8 cellular contexts compared by ENCODE assay signal in the genomic region with DNA sequence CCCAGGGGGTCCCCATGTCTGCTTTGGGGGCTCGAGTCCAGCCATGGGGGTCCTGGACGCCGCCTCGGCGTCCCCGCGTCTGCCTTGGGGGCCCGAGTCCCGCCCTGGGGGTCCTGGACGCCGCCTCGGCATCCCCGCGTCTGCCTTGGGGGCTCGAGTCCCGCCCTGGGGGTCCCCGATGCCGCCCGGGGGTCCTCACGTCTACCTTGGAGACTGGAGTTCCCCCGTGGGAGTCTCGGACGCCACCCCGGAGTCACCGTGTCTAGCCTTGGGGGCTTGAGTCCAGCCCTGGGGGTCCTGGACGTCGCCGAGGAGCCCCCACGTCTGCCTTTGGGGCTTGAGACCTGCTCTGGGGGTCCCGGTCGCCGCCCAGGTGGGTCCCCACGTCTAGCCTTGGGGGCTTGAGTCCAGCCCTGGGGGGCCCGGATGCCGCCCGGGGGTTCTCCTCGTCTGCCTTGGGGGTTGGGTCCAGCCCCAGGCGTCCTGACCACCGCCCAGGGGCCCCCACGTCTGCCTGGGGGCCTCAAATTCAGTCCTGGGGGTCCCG. TPM values are rescaled to one million over a fixed set of nuclear protein-coding genes. Genes with fewer than 3 reads are reported as not detected.
DNase-seq lines count a peak whose midpoint lies in the region; ATAC-seq, FAIRE-seq and TF ChIP-seq lines count a peak whose summit lies in the region.

No MANE protein-coding gene starts in this region.

- H3K4me2 ChIP-seq in fibroblast of lung (ENCODE audit: extremely low read depth, insufficient read depth, low read length), result peak overlapping the region; percentile 92

- peak overlapping the region; percentile 72 to 89 (median 83) for H3K4me3 Mint-ChIP-seq in CD4-positive, alpha-beta memory T cell
- H3K4me3 Mint-ChIP-seq in T-cell (peak overlapping the region in 2 of 3 donors; percentile 80 to 87), osteocyte (ENCODE audit: unreplicated experiment) (peak overlapping the region; percentile 83)

- peaks cover 2% of the 10 kb centered on the region for H3K79me2 ChIP-seq in fibroblast of lung (ENCODE audit: control insufficient read depth, insufficient read depth, low read length)

- H3K36me3 ChIP-seq in CD4-positive, alpha-beta memory T cell (ENCODE audit: insufficient read depth, low read length), result peaks cover 9% of the 10 kb centered on the region
- peaks cover 9% of the 10 kb centered on the region for H3K36me3 ChIP-seq in fibroblast of lung (ENCODE audit: control insufficient read depth, insufficient read depth, low read length)

- peak overlapping the region in 4 of 7 donors; percentile 79 to 95 (median 86) for H3K27ac Mint-ChIP-seq in CD4-positive, alpha-beta memory T cell
- H3K27ac Mint-ChIP-seq in T-cell (no peak overlapping the region), osteocyte (ENCODE audit: unreplicated experiment) (peak overlapping the region; percentile 75)

- POLR2A ChIA-PET in CD4-positive, alpha-beta memory T cell (lab: Charles Lee; ENCODE audit: partially characterized antibody), result no interaction called here
- POLR2A ChIA-PET in T-cell (lab: Charles Lee), result no interaction called here

- no peak for TF ChIP-seq CTCF in fibroblast of lung (conservative IDR thresholded peaks at IDR 0.05 in 1 of 2, IDR thresholded peaks at IDR 0.05 in 1 of 2; ENCODE audit: low read depth in 1 of 2, low read length in 2 of 2)
- no peak for TF ChIP-seq CTCF in osteocyte (IDR thresholded peaks at IDR 0.05)

- peak overlapping the region; percentile 94 for H3K9ac ChIP-seq in fibroblast of lung (ENCODE audit: insufficient read depth, low read length)

- ATAC-seq in T-cell (replicated peaks in 1 of 4) (no peak), GM18519 (IDR thresholded peaks at IDR 0.05; ENCODE audit: low FRiP score, unreplicated experiment) (no peak)

- H3K27ac ChIP-seq in CD4-positive, alpha-beta memory T cell (ENCODE audit: low read depth, low read length), result peak overlapping the region; percentile 85
- peak overlapping the region; percentile 89 for H3K27ac ChIP-seq in fibroblast of lung (ENCODE audit: insufficient read depth, low read length)

- peak overlapping the region; percentile 42 to 76 for H3K4me3 ChIP-seq in CD4-positive, alpha-beta memory T cell (ENCODE audit: low read length in 2 of 2)
- H3K4me3 ChIP-seq in fibroblast of lung (replicated peaks in 1 of 4; ENCODE audit: control extremely low read depth in 1 of 4, insufficient read depth in 1 of 4, low read depth in 3 of 4, low read length in 4 of 4), result peak overlapping the region; percentile 71 to 97 (median 88)

- H3K27me3 Mint-ChIP-seq in CD4-positive, alpha-beta memory T cell, result peaks cover 2 to 4% of the 10 kb centered on the region in 2 donors
- H3K27me3 Mint-ChIP-seq in T-cell, result no peaks in the 10 kb centered on the region
- H3K27me3 Mint-ChIP-seq in osteocyte (ENCODE audit: unreplicated experiment), result no peaks in the 10 kb centered on the region

- H2AFZ ChIP-seq in fibroblast of lung (ENCODE audit: low read length), result no peak overlapping the region

- DNase-seq in CD4-positive, alpha-beta memory T cell, result no peak
- peak in 1 of 34 experiments; percentile 35 for DNase-seq in T-cell
- DNase-seq in fibroblast of lung (ENCODE audit: low read depth in 2 of 2), result no peak
- no peak for DNase-seq in osteocyte (ENCODE audit: extremely low spot score, unreplicated experiment)
- no peak for DNase-seq in DMS153 treated with DMSO at 0.1 percent for 48 hours (lab: John Stamatoyannopoulos, UW; ENCODE audit: unreplicated experiment)
- no peak for DNase-seq in KG1 (lab: John Stamatoyannopoulos, UW)
- no peak for DNase-seq in H54 (ENCODE audit: insufficient read length, low spot score)

- TF ChIP-seq POLR2A in H54 (IDR thresholded peaks at IDR 0.05; ENCODE audit: low read depth, low read length), result no peak

- intact Hi-C loops in CD4-positive, alpha-beta memory T cell (cut with micrococcal nuclease), result loop anchor here (2.0 to 5.0 kb wide), 2 partner anchors 37 to 888 kb away; no protein-coding TSS in a partner anchor

- no peak for FAIRE-seq in H54 (lab: Jason Lieb, UNC)

- peaks cover 45% of the 10 kb centered on the region for H3K4me1 ChIP-seq in CD4-positive, alpha-beta memory T cell (ENCODE audit: insufficient read depth, low read length)
- no peaks in the 10 kb centered on the region for H3K4me1 ChIP-seq in fibroblast of lung (ENCODE audit: control insufficient read depth, extremely low read depth, insufficient read depth, low read length)

- H3K27me3 ChIP-seq in CD4-positive, alpha-beta memory T cell (ENCODE audit: insufficient read depth, low read length), result no peaks in the 10 kb centered on the region
- no peaks in the 10 kb centered on the region for H3K27me3 ChIP-seq in fibroblast of lung (ENCODE audit: control insufficient read depth, insufficient read depth, low read length)

- H3K9me3 ChIP-seq in CD4-positive, alpha-beta memory T cell (ENCODE audit: control insufficient read depth in 1 of 2, low read length in 2 of 2), result no peaks in the 10 kb centered on the region
- no peaks in the 10 kb centered on the region for H3K9me3 ChIP-seq in fibroblast of lung (ENCODE audit: control insufficient read depth, insufficient read depth, low read depth, low read length)

- peaks cover 0 to 17% of the 10 kb centered on the region in 2 donors for H3K36me3 Mint-ChIP-seq in CD4-positive, alpha-beta memory T cell
- H3K36me3 Mint-ChIP-seq in T-cell, result peaks cover 3% of the 10 kb centered on the region
- H3K36me3 Mint-ChIP-seq in osteocyte (ENCODE audit: unreplicated experiment), result no peaks in the 10 kb centered on the region

- CTCF ChIA-PET in CD4-positive, alpha-beta memory T cell (lab: Charles Lee; ENCODE audit: partially characterized antibody), result no interaction called here
- CTCF ChIA-PET in T-cell (lab: Charles Lee), result no interaction called here

- H3K9me3 Mint-ChIP-seq in CD4-positive, alpha-beta memory T cell, result peaks cover 0 to 11% (median 0%) of the 10 kb centered on the region in 8 donors
- H3K9me3 Mint-ChIP-seq in T-cell, result no peaks in the 10 kb centered on the region
- H3K9me3 Mint-ChIP-seq in osteocyte (ENCODE audit: unreplicated experiment), result no peaks in the 10 kb centered on the region

- H3K4me1 Mint-ChIP-seq in CD4-positive, alpha-beta memory T cell, result peaks cover 20 to 40% (median 28%) of the 10 kb centered on the region in 4 donors
- peaks cover 23 to 37% (median 32%) of the 10 kb centered on the region in 3 donors for H3K4me1 Mint-ChIP-seq in T-cell
- peaks cover 19% of the 10 kb centered on the region for H3K4me1 Mint-ChIP-seq in osteocyte (ENCODE audit: unreplicated experiment)

- no peaks in the 10 kb centered on the region for H4K20me1 ChIP-seq in fibroblast of lung (ENCODE audit: control insufficient read depth, extremely low read depth, insufficient read depth, low read length)

RNA-seq across cellular contexts. Expression of gene GTPBP6, which starts 1.1 kb away (rescaled TPM):
- 10 to 100 TPM; 77.1 to 79.3 TPM for total RNA-seq in CD4-positive, alpha-beta memory T cell
- 10 to 100 TPM; 34.8 to 49.4 TPM for polyA plus RNA-seq in CD4-positive, alpha-beta memory T cell
- 100 to 1,000 TPM in 3 of 5 donors, 10 to 100 TPM in 2; 58.8 to 112 (median 111) TPM for total RNA-seq in T-cell
- 36.2 and 46.1 TPM in 2 replicates for total RNA-seq in fibroblast of lung
- polyA plus RNA-seq in fibroblast of lung, result 15.4 and 24.0 TPM in 2 replicates
- 29.3 and 55.1 TPM in 2 replicates for polyA plus RNA-seq in fibroblast of lung (2012)
- 12.4 and 21.8 TPM in 2 replicates for polyA minus RNA-seq in fibroblast of lung (ENCODE audit: low replicate concordance)
- 47.5 and 49.9 TPM in 2 replicates for total RNA-seq in osteocyte

RNA-seq across cellular contexts. Expression of gene PLCXD1, which starts 38.5 kb away (rescaled TPM):
- total RNA-seq in CD4-positive, alpha-beta memory T cell, result 10 to 100 TPM; 28.3 to 28.7 TPM
- 1 to 10 TPM; 3.1 to 8.4 TPM for polyA plus RNA-seq in CD4-positive, alpha-beta memory T cell
- total RNA-seq in T-cell (10 to 100 TPM; 18.6 to 27.4 (median 22.4) TPM), fibroblast of lung (5.6 and 10.9 TPM in 2 replicates), osteocyte (10.9 and 12.1 TPM in 2 replicates)
- polyA plus RNA-seq in fibroblast of lung, result 4.3 and 5.4 TPM in 2 replicates
- 5.7 and 9.9 TPM in 2 replicates for polyA plus RNA-seq in fibroblast of lung (2012)
- 13.3 and 28.1 TPM in 2 replicates for polyA minus RNA-seq in fibroblast of lung (ENCODE audit: low replicate concordance)

Comparison
In these comparisons a context has a peak if more than half of its experiments do, and no peak if none do; other contexts are left out.
1. H3K27ac Mint-ChIP-seq: peak in CD4-positive, alpha-beta memory T cell (4 of 7) and osteocyte (single experiment); none in T-cell (0 of 2).
2. Peak in every context shown above with its lines, with median percentiles within 50 percentile points of each other: H3K4me3 Mint-ChIP-seq.